1 cellular context compared by ENCODE assay signal in genomic region chr5:131524431-131524830, GRCh38.
A peak's percentile ranks its signal among the peaks of the same experiment; 100 is the strongest.
TF ChIP-seq lines count a peak whose summit lies in the region.

No MANE protein-coding gene starts in this region.

TF ChIP-seq in H1, 55 proteins besides CTCF, POLR2A, EP300 and RAD21:
- no peak for TF ChIP-seq NRF1 (IDR thresholded peaks at IDR 0.05; ENCODE audit: low read depth, low read length)
- no peak for TF ChIP-seq CBX5 (IDR thresholded peaks at IDR 0.05; ENCODE audit: low read depth, low read length)
- 0 out of 2 replicates have a peak, but pooled peaks have one; percentile 17 for TF ChIP-seq JUND (IDR thresholded peaks at IDR 0.05; ENCODE audit: low read length)
- TF ChIP-seq BACH1 (IDR thresholded peaks at IDR 0.05; ENCODE audit: low read length): no peak
- TF ChIP-seq PHF8 (conservative IDR thresholded peaks at IDR 0.05; ENCODE audit: low read depth, low read length): no peak
- no peak for TF ChIP-seq EGR1 (IDR thresholded peaks at IDR 0.05; ENCODE audit: borderline replicate concordance, low read depth, low read length)
